ENCODE assay signal across 28 cellular contexts in the genomic region with DNA sequence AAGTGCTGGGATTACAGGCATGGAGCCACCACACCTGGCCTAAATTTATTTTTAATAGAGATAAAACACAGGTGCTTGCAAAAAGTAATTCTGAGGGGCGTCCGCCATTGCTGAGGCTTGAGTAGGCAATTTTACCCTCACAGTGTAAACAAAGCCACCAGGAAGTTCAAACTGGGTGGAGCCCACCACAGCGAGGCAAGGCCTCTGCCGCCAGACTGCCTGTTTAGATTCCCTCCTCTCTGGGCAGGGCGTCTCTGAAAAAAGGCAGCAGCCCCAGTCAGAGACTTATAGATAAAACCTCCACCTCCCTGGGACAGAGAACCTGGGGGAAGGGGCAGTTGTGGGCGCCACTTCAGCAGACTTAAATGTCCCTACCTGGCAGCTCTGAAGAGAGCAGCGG.
"Had no signal": no experiment of that assay in that cellular context is flagged by ENCODE, and none has a peak within 500 bp of the region (broad histone marks: within the 10 kb centered on the region; RNA-seq: fewer than 3 reads in every experiment).

No MANE protein-coding gene starts in this region.

- H3K27me3 ChIP-seq: gastrocnemius medialis, hepatocyte, left lung, right atrium auricular region, suprapubic skin, vagina had no signal

- H3K9me3 ChIP-seq: gastrocnemius medialis, prostate gland, right atrium auricular region, suprapubic skin had no signal

- H3K4me1 Mint-ChIP-seq: stimulated activated naive CD8-positive, alpha-beta T cell treated with anti-CD3 and anti-CD28 coated beads, Interleukin-15, amount 100 ng/mL, for 72 hours had no signal

- H3K27me3 Mint-ChIP-seq: naive thymus-derived CD8-positive, alpha-beta T cell; stimulated activated naive CD8-positive, alpha-beta T cell treated with anti-CD3 and anti-CD28 coated beads, Interleukin-15, amount 100 ng/mL, for 72 hours had no signal

- DNase-seq: effector CD8-positive, alpha-beta T cell; endodermal cell; foreskin fibroblast; gastrocnemius medialis; head of caudate nucleus; kidney; left lung; mesenchymal stem cell; midbrain; naive thymus-derived CD8-positive, alpha-beta T cell; nephron progenitor cell; nucleus accumbens; stimulated activated CD4-positive, alpha-beta T cell treated with anti-CD3 and anti-CD28 coated beads, Interleukin-12 subunit alpha, Interleukin-12 subunit beta, amount 100 ng/mL, for 4 hours; stimulated activated CD4-positive, alpha-beta T cell treated with anti-CD3 and anti-CD28 coated beads, Interleukin-1b, Interleukin-23, amount 100 ng/mL, for 48 hours; stimulated activated CD4-positive, alpha-beta T cell treated with anti-CD3 and anti-CD28 coated beads, Interleukin-4, amount 100 ng/mL, for 1 hour; stimulated activated CD8-positive, alpha-beta memory T cell treated with anti-CD3 and anti-CD28 coated beads, Interleukin-4, amount 100 ng/mL, for 48 hours; stimulated activated naive CD4-positive, alpha-beta T cell; stimulated activated naive CD8-positive, alpha-beta T cell treated with anti-CD3 and anti-CD28 coated beads, Interleukin-15, amount 100 ng/mL, for 72 hours; trophoblast cell had no signal

- ATAC-seq: esophagus mucosa; gastrocnemius medialis; left lung; naive thymus-derived CD8-positive, alpha-beta T cell; sciatic nerve; stimulated activated naive CD8-positive, alpha-beta T cell treated with anti-CD3 and anti-CD28 coated beads, Interleukin-15, amount 100 ng/mL, for 72 hours had no signal

- H3K4me3 ChIP-seq: gastrocnemius medialis, hepatocyte, left lung, prostate gland, right atrium auricular region, smooth muscle cell, suprapubic skin, vagina had no signal

- H3K4me1 ChIP-seq: gastrocnemius medialis, left lung, prostate gland, right atrium auricular region, suprapubic skin, vagina had no signal

- H3K36me3 ChIP-seq: gastrocnemius medialis, prostate gland, vagina had no signal

- H3K27ac ChIP-seq: epithelial cell of prostate, gastrocnemius medialis, hepatocyte, left lung, prostate gland, right atrium auricular region, suprapubic skin, vagina had no signal

- H3K27ac Mint-ChIP-seq: endodermal cell; naive thymus-derived CD8-positive, alpha-beta T cell; nephron progenitor cell had no signal

- H3K4me3 Mint-ChIP-seq: endodermal cell; naive thymus-derived CD8-positive, alpha-beta T cell; nephron progenitor cell; stimulated activated naive CD8-positive, alpha-beta T cell treated with anti-CD3 and anti-CD28 coated beads, Interleukin-15, amount 100 ng/mL, for 72 hours had no signal
